In genomic region chr4:109937352-109937751, GRCh38 we compare ENCODE assay signal across 4 cellular contexts. TPM values are rescaled to one million over a fixed set of nuclear protein-coding genes. Genes with fewer than 3 reads are reported as not detected.
"Had no signal": no experiment of that assay in that cellular context is flagged by ENCODE, and none has a peak within 500 bp of the region (broad histone marks: within the 10 kb centered on the region; RNA-seq: fewer than 3 reads in every experiment).

No MANE protein-coding gene starts in this region.

RNA-seq across cellular contexts. Expression of gene EGF, which starts 24.7 kb away (rescaled TPM):
- total RNA-seq: lung microvascular endothelial cell, mesenteric fat pad had no signal
- polyA plus RNA-seq: liver; naive thymus-derived CD4-positive, alpha-beta T cell had no signal
